8 cellular contexts compared by ENCODE assay signal in the genomic region with DNA sequence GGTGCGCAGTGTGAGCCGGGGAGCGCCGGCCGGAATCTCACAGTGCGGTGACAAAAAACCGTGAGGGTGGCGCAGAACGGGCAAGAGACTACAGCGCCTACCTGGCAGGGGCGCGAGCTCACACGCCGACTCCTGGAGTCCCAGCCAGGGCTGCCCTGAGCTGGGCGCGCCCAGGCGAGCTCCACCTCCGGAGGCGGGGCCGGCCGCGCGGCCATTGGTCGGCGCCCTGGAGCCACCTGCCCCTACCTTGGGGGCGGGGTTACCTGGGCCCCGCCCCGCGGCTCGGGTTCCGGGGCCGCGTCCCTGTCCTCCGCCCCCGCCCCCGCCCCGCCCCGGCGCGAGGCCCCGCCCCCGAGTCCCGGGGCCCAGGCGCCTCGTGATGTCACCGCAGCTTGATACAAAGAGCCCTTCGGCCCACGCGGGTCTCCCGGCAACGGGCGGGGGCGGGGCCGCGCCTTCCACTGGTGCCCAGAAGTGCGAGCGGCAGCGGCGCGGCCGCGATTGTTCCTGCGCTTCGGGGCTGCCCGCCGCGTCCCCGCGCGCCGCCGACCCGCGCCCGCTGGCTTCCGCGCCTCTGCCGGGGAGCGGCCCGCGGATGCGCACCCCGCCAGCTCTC.
DNase-seq lines count a peak whose midpoint lies in the region; ATAC-seq and TF ChIP-seq lines count a peak whose summit lies in the region.

No MANE protein-coding gene starts in this region.

- peak overlapping the region; percentile 72 for H2AFZ ChIP-seq in SK-N-SH (ENCODE audit: low read depth)

- POLR2A ChIA-PET in HEK293T (lab: Yijun Ruan, JAX): interaction anchor here (0.5 to 1.8 kb wide), 5 partner anchors 14 to 1288 kb away, joined by 3 to 7 read pairs (median 4); no protein-coding TSS in a partner anchor
- POLR2A ChIA-PET in SK-N-SH (lab: Yijun Ruan, JAX): interaction anchor here (0.8 to 1.6 kb wide), 2 partner anchors 11 to 62 kb away, joined by 4 to 8 read pairs; no protein-coding TSS in a partner anchor

- H3K9me3 Mint-ChIP-seq in activated naive CD8-positive, alpha-beta T cell (ENCODE audit: low read depth): no peaks in the 10 kb centered on the region
- H3K9me3 Mint-ChIP-seq in type B pancreatic cell: no peaks in the 10 kb centered on the region

- no peaks in the 10 kb centered on the region for H3K9me3 ChIP-seq in SK-N-SH

- TF ChIP-seq POLR2A in NB4 (IDR thresholded peaks at IDR 0.05; ENCODE audit: extremely low read depth, insufficient read length): no peak

- intact Hi-C loops in left cardiac atrium (cut with DNase I) (no loop called here), posterior vena cava (cut with DNase I) (no loop called here)

- H3K79me2 ChIP-seq in SK-N-SH (ENCODE audit: insufficient read depth): no peaks in the 10 kb centered on the region

- H3F3A ChIP-seq in SK-N-SH (replicated peaks; ENCODE audit: insufficient read depth): no peaks in the 10 kb centered on the region

- no peak for TF ChIP-seq RAD21 in SK-N-SH (IDR thresholded peaks at IDR 0.05; ENCODE audit: low read length)

- H3K9me2 ChIP-seq in SK-N-SH: no peaks in the 10 kb centered on the region

- H3K36me3 ChIP-seq in SK-N-SH (replicated peaks in 1 of 2; ENCODE audit: control insufficient read depth in 1 of 2, insufficient read depth in 2 of 2, low read length in 1 of 2): no peaks in the 10 kb centered on the region

- H3K27me3 Mint-ChIP-seq in activated naive CD8-positive, alpha-beta T cell: no peaks in the 10 kb centered on the region
- peaks cover 24% of the 10 kb centered on the region for H3K27me3 Mint-ChIP-seq in type B pancreatic cell

- DNase-seq in ELR (ENCODE audit: low read depth) (peak; percentile 30), HEK293T (ENCODE audit: extremely low spot score) (peak; percentile 93), NB4 (ENCODE audit: low read depth) (peak; percentile 75), SK-N-SH (peak; percentile 97), left cardiac atrium (peak; percentile 90), posterior vena cava (ENCODE audit: low spot score) (peak; percentile 95), type B pancreatic cell (ENCODE audit: extremely low spot score, unreplicated experiment) (peak; percentile 89)

- H3K9ac ChIP-seq in SK-N-SH: no peak overlapping the region

- H3K4me1 Mint-ChIP-seq in activated naive CD8-positive, alpha-beta T cell (ENCODE audit: low read depth): peaks cover 49% of the 10 kb centered on the region
- peaks cover 18% of the 10 kb centered on the region for H3K4me1 Mint-ChIP-seq in type B pancreatic cell (ENCODE audit: unreplicated experiment)

- ATAC-seq in left cardiac atrium: peak; percentile 90 to 92

- no peaks in the 10 kb centered on the region for H4K20me1 ChIP-seq in SK-N-SH (ENCODE audit: insufficient read depth)

- WGBS in SK-N-SH (ENCODE audit: low lambda C conversion rate): 0% methylated on average over 4 of the region's 83 CpGs

- peak overlapping the region; percentile 69 for H3K27ac Mint-ChIP-seq in activated naive CD8-positive, alpha-beta T cell
- peak overlapping the region; percentile 95 for H3K27ac Mint-ChIP-seq in type B pancreatic cell

- TF ChIP-seq EP300 in SK-N-SH (IDR thresholded peaks at IDR 0.05; ENCODE audit: borderline replicate concordance in 1 of 2, low read depth in 1 of 2, low read length in 1 of 2): no peak

- TF ChIP-seq CTCF in NB4 (IDR thresholded peaks at IDR 0.05; ENCODE audit: low read depth, low read length) (no peak), SK-N-SH (IDR thresholded peaks at IDR 0.05) (no peak), type B pancreatic cell (conservative IDR thresholded peaks at IDR 0.05) (no peak)

- H3K27ac ChIP-seq in SK-N-SH (ENCODE audit: low read depth in 2 of 2, low read length in 1 of 2): no peak overlapping the region

- peaks cover 0 to 25% of the 10 kb centered on the region in 2 experiments; a peak in 1 of 4 replicates for H3K4me1 ChIP-seq in SK-N-SH (ENCODE audit: control insufficient read depth in 1 of 2, insufficient read depth in 2 of 2, low read depth in 1 of 2, low read length in 1 of 2)

- H3K36me3 Mint-ChIP-seq in activated naive CD8-positive, alpha-beta T cell: no peaks in the 10 kb centered on the region
- peaks cover 3% of the 10 kb centered on the region for H3K36me3 Mint-ChIP-seq in type B pancreatic cell

- peaks cover 5% of the 10 kb centered on the region; the same call in 1 of the 2 replicates for H3K27me3 ChIP-seq in SK-N-SH (ENCODE audit: insufficient read depth)

- H3K4me2 ChIP-seq in SK-N-SH: peak overlapping the region; percentile 88

- CTCF ChIA-PET in HEK293T (lab: Yijun Ruan, JAX): interaction anchor here (0.7 kb wide), 1 partner anchor 53 kb away, joined by 3 read pairs; no protein-coding TSS in a partner anchor
- CTCF ChIA-PET in SK-N-SH (lab: Yijun Ruan, JAX): interaction anchor here (0.9 to 2.6 kb wide), 3 partner anchors 11 to 49 kb away, joined by 3 to 11 read pairs (median 3); no protein-coding TSS in a partner anchor

- H3K4me3 Mint-ChIP-seq in activated naive CD8-positive, alpha-beta T cell: peak overlapping the region; percentile 85
- H3K4me3 Mint-ChIP-seq in type B pancreatic cell: peak overlapping the region; percentile 92

- H3K4me3 ChIP-seq in NB4 (ENCODE audit: low read depth, low read length): peak overlapping the region; percentile 30
- H3K4me3 ChIP-seq in SK-N-SH (ENCODE audit: low read depth in 2 of 2, low read length in 1 of 2): peak overlapping the region; percentile 59 to 61

TF ChIP-seq in HEK293T, 16 proteins besides CTCF, POLR2A, EP300 and RAD21:
- TF ChIP-seq ZNF384 (IDR thresholded peaks at IDR 0.05) (no peak), L3MBTL2 (conservative IDR thresholded peaks at IDR 0.05) (no peak), NFRKB (IDR thresholded peaks at IDR 0.05) (no peak), ARNT (IDR thresholded peaks at IDR 0.05) (no peak), FOXM1 (IDR thresholded peaks at IDR 0.05; ENCODE audit: borderline replicate concordance) (peak; percentile 42; the same call in 1 of the 2 replicates), HDGF (IDR thresholded peaks at IDR 0.05; ENCODE audit: borderline replicate concordance) (no peak), SP1 (IDR thresholded peaks at IDR 0.05) (no peak), LEF1 (IDR thresholded peaks at IDR 0.05; ENCODE audit: borderline replicate concordance) (no peak)

TF ChIP-seq in SK-N-SH, 30 proteins besides CTCF, POLR2A, EP300 and RAD21:
- no peak for TF ChIP-seq SIN3A (IDR thresholded peaks at IDR 0.05; ENCODE audit: borderline replicate concordance, low read depth, low read length)
- peak; percentile 19; the same call in 1 of the 2 replicates for TF ChIP-seq MXI1 (IDR thresholded peaks at IDR 0.05; ENCODE audit: low read depth, low read length)
- TF ChIP-seq MAX (IDR thresholded peaks at IDR 0.05; ENCODE audit: low read depth): 0 out of 2 replicates have a peak, but pooled peaks have one; percentile 24
- TF ChIP-seq CHD2 (IDR thresholded peaks at IDR 0.05; ENCODE audit: low read length, partially characterized antibody): no peak

Comparison
In these comparisons a context has a peak if more than half of its experiments do, and no peak if none do; other contexts are left out.
1. DNase-seq: peak in every context shown above with its lines; median percentile 97 in SK-N-SH; 95 in posterior vena cava; 93 in HEK293T; 90 in left cardiac atrium; 89 in type B pancreatic cell; 75 in NB4; 30 in ELR.